Comparison of ENCODE assay signal across 29 cellular contexts in genomic region chr1:71755441-71755840, GRCh38.
"Had no signal": no experiment of that assay in that cellular context is flagged by ENCODE, and none has a peak within 500 bp of the region (broad histone marks: within the 10 kb centered on the region; RNA-seq: fewer than 3 reads in every experiment).

No MANE protein-coding gene starts in this region.

- H3K4me1 Mint-ChIP-seq: activated naive CD8-positive, alpha-beta T cell treated with anti-CD3 and anti-CD28 coated beads for 36 hours; activated T-helper 17 cell treated with anti-CD3 and anti-CD28 coated beads, Interleukin-2, amount 50 U/mL, for 72 hours had no signal

- H3K4me3 Mint-ChIP-seq: activated CD8-positive, alpha-beta T cell treated with anti-CD3 and anti-CD28 coated beads for 36 hours; activated naive CD8-positive, alpha-beta T cell treated with anti-CD3 and anti-CD28 coated beads for 36 hours; activated T-cell treated with anti-CD3 and anti-CD28 coated beads, Interleukin-2, amount 50 U/mL, for 72 hours; activated T-helper 17 cell treated with anti-CD3 and anti-CD28 coated beads, Interleukin-2, amount 50 U/mL, for 72 hours had no signal

- H3K4me1 ChIP-seq: ascending aorta, SJSA1 had no signal

- H3K4me3 ChIP-seq: ascending aorta, SJSA1 had no signal

- H3K27ac ChIP-seq: ascending aorta, KMS-11, SJSA1 had no signal

- H3K36me3 ChIP-seq: ascending aorta, SJSA1 had no signal

- H3K27me3 ChIP-seq: ascending aorta, SJSA1 had no signal

- H3K36me3 Mint-ChIP-seq: activated naive CD8-positive, alpha-beta T cell treated with anti-CD3 and anti-CD28 coated beads for 36 hours had no signal

- H3K9me3 Mint-ChIP-seq: activated CD8-positive, alpha-beta T cell treated with anti-CD3 and anti-CD28 coated beads for 36 hours; activated naive CD8-positive, alpha-beta T cell treated with anti-CD3 and anti-CD28 coated beads for 36 hours had no signal

- H3K4me2 ChIP-seq: KMS-11 had no signal

- DNase-seq: activated CD4-positive, alpha-beta T cell treated with anti-CD3 and anti-CD28 coated beads for 1 hour; activated CD4-positive, alpha-beta T cell treated with anti-CD3 and anti-CD28 coated beads for 48 hours; activated CD4-positive, CD25-positive, alpha-beta regulatory T cell; activated CD8-positive, alpha-beta T cell treated with anti-CD3 and anti-CD28 coated beads for 36 hours; activated effector memory CD4-positive, alpha-beta T cell treated with anti-CD3 and anti-CD28 coated beads, Interleukin-2, amount 50 U/mL, for 16 hours; activated naive CD4-positive, alpha-beta T cell; activated naive CD4-positive, alpha-beta T cell treated with anti-CD3 and anti-CD28 coated beads, Interleukin-2, amount 50 U/mL, for 16 hours; activated naive CD8-positive, alpha-beta T cell treated with anti-CD3 and anti-CD28 coated beads for 36 hours; activated T-cell treated with anti-CD3 and anti-CD28 coated beads, Interleukin-2, amount 50 U/mL, for 1 hour; activated T-cell treated with anti-CD3 and anti-CD28 coated beads, Interleukin-2, amount 50 U/mL, for 72 hours; amniotic stem cell; NCI-H1092 treated with DMSO at 0.1 percent for 48 hours; NCI-H1417 treated with DMSO at 0.1 percent for 48 hours; NCI-H187; NCI-H2081; NCI-H2171 treated with DMSO at 0.1 percent for 48 hours; NCI-H2227 treated with DMSO at 0.1 percent for 48 hours; NCI-H446; NCI-H510A treated with DMSO at 0.1 percent for 48 hours; SHP77 treated with DMSO at 0.1 percent for 48 hours; SW 1271; T-helper 1 cell; T-helper 2 cell; T-helper 9 cell had no signal

- ATAC-seq: activated CD8-positive, alpha-beta T cell treated with anti-CD3 and anti-CD28 coated beads for 36 hours; activated T-cell treated with anti-CD3 and anti-CD28 coated beads, Interleukin-2, amount 50 U/mL, for 72 hours; activated T-helper 17 cell treated with anti-CD3 and anti-CD28 coated beads, Interleukin-2, amount 50 U/mL, for 72 hours; Panc1 had no signal

- H3K27ac Mint-ChIP-seq: activated CD8-positive, alpha-beta T cell treated with anti-CD3 and anti-CD28 coated beads for 36 hours; activated naive CD8-positive, alpha-beta T cell treated with anti-CD3 and anti-CD28 coated beads for 36 hours; activated T-cell treated with anti-CD3 and anti-CD28 coated beads, Interleukin-2, amount 50 U/mL, for 72 hours; activated T-helper 17 cell treated with anti-CD3 and anti-CD28 coated beads, Interleukin-2, amount 50 U/mL, for 72 hours had no signal

- H3K27me3 Mint-ChIP-seq: activated CD8-positive, alpha-beta T cell treated with anti-CD3 and anti-CD28 coated beads for 36 hours; activated naive CD8-positive, alpha-beta T cell treated with anti-CD3 and anti-CD28 coated beads for 36 hours; activated T-helper 17 cell treated with anti-CD3 and anti-CD28 coated beads, Interleukin-2, amount 50 U/mL, for 72 hours had no signal

- H3K9ac ChIP-seq: KMS-11 had no signal

- H3K9me3 ChIP-seq: ascending aorta, SJSA1 had no signal
